In the genomic region with DNA sequence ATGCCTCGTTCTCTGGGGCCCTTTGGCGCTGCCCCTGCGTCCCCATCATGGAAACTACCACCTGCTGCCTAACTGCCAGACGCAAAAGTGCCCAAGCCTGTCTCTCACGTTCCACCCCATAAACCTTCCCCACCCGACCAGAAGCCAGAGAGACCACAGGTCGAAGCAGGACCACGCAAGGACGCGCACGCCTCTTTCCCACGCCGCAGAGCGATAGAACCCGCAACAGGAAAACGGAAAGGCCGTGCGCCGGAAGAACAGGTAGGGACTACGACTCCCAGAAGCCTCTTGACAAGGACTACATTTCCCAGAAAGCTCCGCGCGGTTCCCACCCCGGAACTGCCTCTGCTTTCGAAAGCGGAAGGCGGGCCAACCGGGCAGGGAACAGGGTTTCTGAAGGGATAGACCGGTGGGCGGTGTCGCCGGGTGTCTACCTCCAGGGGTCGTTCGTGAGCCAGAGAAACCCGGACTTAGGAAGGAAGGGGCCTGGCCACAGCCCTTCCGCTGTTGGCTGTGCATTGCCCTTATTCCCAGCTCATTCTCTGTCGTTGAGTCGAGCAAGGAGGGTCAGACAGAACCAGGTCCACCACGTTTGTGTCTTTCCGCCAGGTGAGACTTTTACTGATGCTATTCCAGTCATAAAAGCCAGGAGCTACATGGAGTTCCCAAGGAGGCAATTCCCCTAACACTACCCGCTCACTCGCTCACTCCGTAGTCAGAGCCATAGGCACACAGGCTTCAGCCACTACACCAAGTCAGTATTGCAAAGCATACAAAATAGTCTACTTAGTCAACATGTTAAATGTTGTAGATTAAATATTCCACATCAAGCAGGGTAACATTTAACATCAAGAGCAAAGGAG, we compare ENCODE assay signal across 1 cellular context.
TF ChIP-seq lines count a peak whose summit lies in the region.

No MANE protein-coding gene starts in this region.

TF ChIP-seq in K562, 482 proteins besides CTCF, POLR2A, EP300 and RAD21 (continued from another document and continues in another):
- TF ChIP-seq CLOCK (CRISPR knock-in tag; IDR thresholded peaks at IDR 0.05; ENCODE audit: borderline replicate concordance) (no peak; the same call in 1 of the 2 replicates), POLR2AphosphoS2 (IDR thresholded peaks at IDR 0.05; ENCODE audit: low read length) (peak; percentile 75; the same call in 1 of the 2 replicates), HCFC1 (IDR thresholded peaks at IDR 0.05; ENCODE audit: low read depth, low read length) (peak; percentile 98), NBN (IDR thresholded peaks at IDR 0.05; ENCODE audit: low read depth) (peak; percentile 59; the same call in 1 of the 2 replicates), ERF (CRISPR knock-in tag; IDR thresholded peaks at IDR 0.05) (peak; percentile 62; the same call in 1 of the 2 replicates), CC2D1A (IDR thresholded peaks at IDR 0.05) (peak; percentile 95), ZBTB1 (CRISPR knock-in tag; IDR thresholded peaks at IDR 0.05; ENCODE audit: borderline replicate concordance, low read depth) (no peak), CTBP1 (IDR thresholded peaks at IDR 0.05; ENCODE audit: borderline replicate concordance) (peak; percentile 58; the same call in 1 of the 2 replicates), ZNF449 (CRISPR knock-in tag; IDR thresholded peaks at IDR 0.05) (peak; percentile 83; the same call in 1 of the 2 replicates), MBD2 (IDR thresholded peaks at IDR 0.05; ENCODE audit: borderline replicate concordance, low read depth) (peak; percentile 93), SREBF2 (CRISPR knock-in tag; IDR thresholded peaks at IDR 0.05) (no peak), FUS (optimal IDR thresholded peaks at IDR 0.05; ENCODE audit: low read depth, low read length) (no peak), ZFP36 (IDR thresholded peaks at IDR 0.05; ENCODE audit: low read depth, low read length, partially characterized antibody) (peak; percentile 69), ZNF766 (CRISPR knock-in tag; conservative IDR thresholded peaks at IDR 0.05) (peak; percentile 92; the same call in 1 of the 2 replicates), ADNP (tag; IDR thresholded peaks at IDR 0.05) (no peak), CREB1 (IDR thresholded peaks at IDR 0.05) (peak; percentile 85), CREB1 (CRISPR knock-in tag; IDR thresholded peaks at IDR 0.05) (peak; percentile 80; the same call in 1 of the 2 replicates), DIDO1 (tag; IDR thresholded peaks at IDR 0.05; ENCODE audit: low read depth) (peak; percentile 76; the same call in 1 of the 2 replicates), SIX5 (IDR thresholded peaks at IDR 0.05; ENCODE audit: borderline replicate concordance in 1 of 2, insufficient read depth in 1 of 2, low read depth in 1 of 2, low read length in 2 of 2) (peak; percentile 92 to 97), NR2C1 (IDR thresholded peaks at IDR 0.05) (peak; percentile 86), NR2C1 (tag; IDR thresholded peaks at IDR 0.05) (peak; percentile 95), HMBOX1 (IDR thresholded peaks at IDR 0.05) (peak; percentile 65), NFRKB (IDR thresholded peaks at IDR 0.05; ENCODE audit: low read depth) (peak; percentile 43; the same call in 1 of the 2 replicates), ARID2 (IDR thresholded peaks at IDR 0.05) (peak; percentile 78), ZNF431 (CRISPR knock-in tag; IDR thresholded peaks at IDR 0.05) (0 out of 2 replicates have a peak, but pooled peaks have one; percentile 5), MAX (CRISPR knock-in tag; IDR thresholded peaks at IDR 0.05) (peak; percentile 65), MECOM (CRISPR knock-in tag; IDR thresholded peaks at IDR 0.05) (0 out of 2 replicates have a peak, but pooled peaks have one; percentile 21), TAF9B (IDR thresholded peaks at IDR 0.05; ENCODE audit: partially characterized antibody) (peak; percentile 62), POLR2AphosphoS5 (IDR thresholded peaks at IDR 0.05; ENCODE audit: control insufficient read depth, insufficient read depth, low read depth, low read length) (peak; percentile 92), CEBPB (tag; IDR thresholded peaks at IDR 0.05) (peak; percentile 57), ZZZ3 (IDR thresholded peaks at IDR 0.05) (no peak), KDM5B (IDR thresholded peaks at IDR 0.05; ENCODE audit: insufficient replicate concordance, low read depth, low read length) (peak; percentile 71), YY1 (IDR thresholded peaks at IDR 0.05; ENCODE audit: borderline replicate concordance in 1 of 3, control insufficient read depth in 1 of 3, extremely low read depth in 1 of 3, insufficient read depth in 3 of 3, insufficient read length in 1 of 3, insufficient replicate concordance in 2 of 3, low read depth in 1 of 3, low read length in 2 of 3) (peak in 1 of 3 experiments; percentile 40), ZNF561 (CRISPR knock-in tag; conservative IDR thresholded peaks at IDR 0.05) (0 out of 2 replicates have a peak, but pooled peaks have one; percentile 19), HLTF (IDR thresholded peaks at IDR 0.05) (no peak), ATF1 (CRISPR knock-in tag; IDR thresholded peaks at IDR 0.05) (no peak), ATF1 (tag; IDR thresholded peaks at IDR 0.05) (peak; percentile 90)
- TF ChIP-seq, protein P1, sequence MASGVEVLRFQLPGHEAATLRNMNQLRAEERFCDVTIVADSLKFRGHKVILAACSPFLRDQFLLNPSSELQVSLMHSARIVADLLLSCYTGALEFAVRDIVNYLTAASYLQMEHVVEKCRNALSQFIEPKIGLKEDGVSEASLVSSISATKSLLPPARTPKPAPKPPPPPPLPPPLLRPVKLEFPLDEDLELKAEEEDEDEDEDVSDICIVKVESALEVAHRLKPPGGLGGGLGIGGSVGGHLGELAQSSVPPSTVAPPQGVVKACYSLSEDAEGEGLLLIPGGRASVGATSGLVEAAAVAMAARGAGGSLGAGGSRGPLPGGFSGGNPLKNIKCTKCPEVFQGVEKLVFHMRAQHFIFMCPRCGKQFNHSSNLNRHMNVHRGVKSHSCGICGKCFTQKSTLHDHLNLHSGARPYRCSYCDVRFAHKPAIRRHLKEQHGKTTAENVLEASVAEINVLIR (CRISPR knock-in tag; IDR thresholded peaks at IDR 0.05) = peak; percentile 64
- TF ChIP-seq, protein P2, sequence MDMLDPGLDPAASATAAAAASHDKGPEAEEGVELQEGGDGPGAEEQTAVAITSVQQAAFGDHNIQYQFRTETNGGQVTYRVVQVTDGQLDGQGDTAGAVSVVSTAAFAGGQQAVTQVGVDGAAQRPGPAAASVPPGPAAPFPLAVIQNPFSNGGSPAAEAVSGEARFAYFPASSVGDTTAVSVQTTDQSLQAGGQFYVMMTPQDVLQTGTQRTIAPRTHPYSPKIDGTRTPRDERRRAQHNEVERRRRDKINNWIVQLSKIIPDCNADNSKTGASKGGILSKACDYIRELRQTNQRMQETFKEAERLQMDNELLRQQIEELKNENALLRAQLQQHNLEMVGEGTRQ (CRISPR knock-in tag; IDR thresholded peaks at IDR 0.05) = peak; percentile 30; the same call in 1 of the 2 replicates
- TF ChIP-seq, protein P3, sequence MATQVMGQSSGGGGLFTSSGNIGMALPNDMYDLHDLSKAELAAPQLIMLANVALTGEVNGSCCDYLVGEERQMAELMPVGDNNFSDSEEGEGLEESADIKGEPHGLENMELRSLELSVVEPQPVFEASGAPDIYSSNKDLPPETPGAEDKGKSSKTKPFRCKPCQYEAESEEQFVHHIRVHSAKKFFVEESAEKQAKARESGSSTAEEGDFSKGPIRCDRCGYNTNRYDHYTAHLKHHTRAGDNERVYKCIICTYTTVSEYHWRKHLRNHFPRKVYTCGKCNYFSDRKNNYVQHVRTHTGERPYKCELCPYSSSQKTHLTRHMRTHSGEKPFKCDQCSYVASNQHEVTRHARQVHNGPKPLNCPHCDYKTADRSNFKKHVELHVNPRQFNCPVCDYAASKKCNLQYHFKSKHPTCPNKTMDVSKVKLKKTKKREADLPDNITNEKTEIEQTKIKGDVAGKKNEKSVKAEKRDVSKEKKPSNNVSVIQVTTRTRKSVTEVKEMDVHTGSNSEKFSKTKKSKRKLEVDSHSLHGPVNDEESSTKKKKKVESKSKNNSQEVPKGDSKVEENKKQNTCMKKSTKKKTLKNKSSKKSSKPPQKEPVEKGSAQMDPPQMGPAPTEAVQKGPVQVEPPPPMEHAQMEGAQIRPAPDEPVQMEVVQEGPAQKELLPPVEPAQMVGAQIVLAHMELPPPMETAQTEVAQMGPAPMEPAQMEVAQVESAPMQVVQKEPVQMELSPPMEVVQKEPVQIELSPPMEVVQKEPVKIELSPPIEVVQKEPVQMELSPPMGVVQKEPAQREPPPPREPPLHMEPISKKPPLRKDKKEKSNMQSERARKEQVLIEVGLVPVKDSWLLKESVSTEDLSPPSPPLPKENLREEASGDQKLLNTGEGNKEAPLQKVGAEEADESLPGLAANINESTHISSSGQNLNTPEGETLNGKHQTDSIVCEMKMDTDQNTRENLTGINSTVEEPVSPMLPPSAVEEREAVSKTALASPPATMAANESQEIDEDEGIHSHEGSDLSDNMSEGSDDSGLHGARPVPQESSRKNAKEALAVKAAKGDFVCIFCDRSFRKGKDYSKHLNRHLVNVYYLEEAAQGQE (CRISPR knock-in tag; IDR thresholded peaks at IDR 0.05; ENCODE audit: low read depth) = no peak
- TF ChIP-seq, protein P4, sequence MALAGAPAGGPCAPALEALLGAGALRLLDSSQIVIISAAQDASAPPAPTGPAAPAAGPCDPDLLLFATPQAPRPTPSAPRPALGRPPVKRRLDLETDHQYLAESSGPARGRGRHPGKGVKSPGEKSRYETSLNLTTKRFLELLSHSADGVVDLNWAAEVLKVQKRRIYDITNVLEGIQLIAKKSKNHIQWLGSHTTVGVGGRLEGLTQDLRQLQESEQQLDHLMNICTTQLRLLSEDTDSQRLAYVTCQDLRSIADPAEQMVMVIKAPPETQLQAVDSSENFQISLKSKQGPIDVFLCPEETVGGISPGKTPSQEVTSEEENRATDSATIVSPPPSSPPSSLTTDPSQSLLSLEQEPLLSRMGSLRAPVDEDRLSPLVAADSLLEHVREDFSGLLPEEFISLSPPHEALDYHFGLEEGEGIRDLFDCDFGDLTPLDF (CRISPR knock-in tag; IDR thresholded peaks at IDR 0.05) = peak; percentile 37; the same call in 1 of the 2 replicates
- TF ChIP-seq, protein P5, sequence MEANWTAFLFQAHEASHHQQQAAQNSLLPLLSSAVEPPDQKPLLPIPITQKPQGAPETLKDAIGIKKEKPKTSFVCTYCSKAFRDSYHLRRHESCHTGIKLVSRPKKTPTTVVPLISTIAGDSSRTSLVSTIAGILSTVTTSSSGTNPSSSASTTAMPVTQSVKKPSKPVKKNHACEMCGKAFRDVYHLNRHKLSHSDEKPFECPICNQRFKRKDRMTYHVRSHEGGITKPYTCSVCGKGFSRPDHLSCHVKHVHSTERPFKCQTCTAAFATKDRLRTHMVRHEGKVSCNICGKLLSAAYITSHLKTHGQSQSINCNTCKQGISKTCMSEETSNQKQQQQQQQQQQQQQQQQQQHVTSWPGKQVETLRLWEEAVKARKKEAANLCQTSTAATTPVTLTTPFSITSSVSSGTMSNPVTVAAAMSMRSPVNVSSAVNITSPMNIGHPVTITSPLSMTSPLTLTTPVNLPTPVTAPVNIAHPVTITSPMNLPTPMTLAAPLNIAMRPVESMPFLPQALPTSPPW (CRISPR knock-in tag; IDR thresholded peaks at IDR 0.05) = peak; percentile 72
